ENCODE assay signal across 9 cellular contexts in genomic region chr15:43793647-43794046, GRCh38. TPM values are rescaled to one million over a fixed set of nuclear protein-coding genes. Genes with fewer than 3 reads are reported as not detected.
DNase-seq lines count a peak whose midpoint lies in the region; ATAC-seq and TF ChIP-seq lines count a peak whose summit lies in the region.
"Had no signal": no experiment of that assay in that cellular context is flagged by ENCODE, and none has a peak within 500 bp of the region (broad histone marks: within the 10 kb centered on the region; RNA-seq: fewer than 3 reads in every experiment).

No MANE protein-coding gene starts in this region.

- H3K36me3 Mint-ChIP-seq in natural killer cell: no peaks in the 10 kb centered on the region

- peak overlapping the region; percentile 98 to 99 for H3K27ac Mint-ChIP-seq in natural killer cell

- H3K27me3 Mint-ChIP-seq in natural killer cell (ENCODE audit: low read depth in 2 of 2): no peaks in the 10 kb centered on the region

- ATAC-seq in natural killer cell (no peak), GM19467 (IDR thresholded peaks at IDR 0.05; ENCODE audit: unreplicated experiment) (no peak), HG02981 (IDR thresholded peaks at IDR 0.05; ENCODE audit: unreplicated experiment) (no peak)

- H3K9me3 ChIP-seq in colonic mucosa: no peaks in the 10 kb centered on the region

- H3K4me3 ChIP-seq in AG09309 (ENCODE audit: control insufficient read depth, low read depth, low read length) (peak overlapping the region; percentile 74), LNCaP clone FGC (ENCODE audit: low read depth, low read length) (peak overlapping the region; percentile 91), colonic mucosa (peak overlapping the region; percentile 87)

- DNase-seq in AG09309 (ENCODE audit: low read depth): no peak
- no peak for DNase-seq in LNCaP clone FGC (ENCODE audit: low read depth)
- DNase-seq in colonic mucosa: no peak
- DNase-seq in natural killer cell: no peak
- DNase-seq in iPS-NIHi11 (ENCODE audit: low spot score): no peak
- DNase-seq in LoVo (ENCODE audit: low spot score): no peak

- no peaks in the 10 kb centered on the region for H3K27me3 ChIP-seq in colonic mucosa

- H3K9ac ChIP-seq in colonic mucosa (ENCODE audit: low read depth in 2 of 2, low read length in 2 of 2): peak overlapping the region; percentile 100

- peak overlapping the region; percentile 97 for H3K4me3 Mint-ChIP-seq in natural killer cell

- intact Hi-C loops in colonic mucosa (cut with DNase I): loop anchor here (10.0 kb wide), 1 partner anchor 921 kb away; the partner anchor contains the start of genes B2M and PATL2
- intact Hi-C loops in natural killer cell (cut with micrococcal nuclease): no loop called here

- TF ChIP-seq CTCF in AG09309 (IDR thresholded peaks at IDR 0.05; ENCODE audit: control insufficient read depth, insufficient read depth, low read depth, low read length, missing control alignments) (no peak), LNCaP clone FGC (IDR thresholded peaks at IDR 0.05; ENCODE audit: control insufficient read depth, extremely low read depth, insufficient read depth) (no peak), colonic mucosa (IDR thresholded peaks at IDR 0.05) (no peak), natural killer cell (IDR thresholded peaks at IDR 0.05) (no peak)

- H3K4me1 Mint-ChIP-seq in natural killer cell: peaks cover 46 to 62% of the 10 kb centered on the region in 2 donors

- peak overlapping the region; percentile 93 for H3K27ac ChIP-seq in colonic mucosa

- H3K4me1 ChIP-seq in colonic mucosa: peaks cover 27% of the 10 kb centered on the region

- H3K36me3 ChIP-seq in colonic mucosa: peaks cover 8% of the 10 kb centered on the region

- no peaks in the 10 kb centered on the region for H3K9me3 Mint-ChIP-seq in natural killer cell

RNA-seq across cellular contexts. Expression of gene SERF2, which starts 1.5 kb away (rescaled TPM):
- 1,000 to 10,000 TPM; 1,223 to 1,445 TPM for total RNA-seq in colonic mucosa
- 100 to 1,000 TPM; 476 to 551 (median 526) TPM for total RNA-seq in natural killer cell

RNA-seq across cellular contexts. Expression of gene SERINC4, which starts 6.4 kb away (rescaled TPM):
- total RNA-seq in colonic mucosa (under 1 TPM; 0.21 to 0.44 TPM), natural killer cell (under 1 TPM in 2 of 3 donors, not detected in 1; 0.18 to 0.25 TPM)
- total RNA-seq: M059J had no signal

RNA-seq across cellular contexts. Expression of gene HYPK, which starts 6.8 kb away (rescaled TPM):
- total RNA-seq in colonic mucosa (10 to 100 TPM in 1 of 2 donors, 1 to 10 TPM in 1; 5.0 to 25.7 TPM), natural killer cell (10 to 100 TPM; 19.8 to 29.3 (median 25.8) TPM)

RNA-seq across cellular contexts. Expression of gene ELL3, which starts 16.9 kb away (rescaled TPM):
- total RNA-seq in colonic mucosa: 10 to 100 TPM; 23.3 to 34.9 TPM
- under 1 TPM in 2 of 3 donors, not detected in 1; 0.82 to 0.88 TPM for total RNA-seq in natural killer cell

RNA-seq across cellular contexts. Expression of gene MFAP1, which starts 30.8 kb away (rescaled TPM):
- total RNA-seq in colonic mucosa (10 to 100 TPM; 20.7 to 27.8 TPM), natural killer cell (10 to 100 TPM; 10.2 to 13.3 (median 12.3) TPM)
